Comparison of ENCODE assay signal across 1 cellular context in the genomic region with DNA sequence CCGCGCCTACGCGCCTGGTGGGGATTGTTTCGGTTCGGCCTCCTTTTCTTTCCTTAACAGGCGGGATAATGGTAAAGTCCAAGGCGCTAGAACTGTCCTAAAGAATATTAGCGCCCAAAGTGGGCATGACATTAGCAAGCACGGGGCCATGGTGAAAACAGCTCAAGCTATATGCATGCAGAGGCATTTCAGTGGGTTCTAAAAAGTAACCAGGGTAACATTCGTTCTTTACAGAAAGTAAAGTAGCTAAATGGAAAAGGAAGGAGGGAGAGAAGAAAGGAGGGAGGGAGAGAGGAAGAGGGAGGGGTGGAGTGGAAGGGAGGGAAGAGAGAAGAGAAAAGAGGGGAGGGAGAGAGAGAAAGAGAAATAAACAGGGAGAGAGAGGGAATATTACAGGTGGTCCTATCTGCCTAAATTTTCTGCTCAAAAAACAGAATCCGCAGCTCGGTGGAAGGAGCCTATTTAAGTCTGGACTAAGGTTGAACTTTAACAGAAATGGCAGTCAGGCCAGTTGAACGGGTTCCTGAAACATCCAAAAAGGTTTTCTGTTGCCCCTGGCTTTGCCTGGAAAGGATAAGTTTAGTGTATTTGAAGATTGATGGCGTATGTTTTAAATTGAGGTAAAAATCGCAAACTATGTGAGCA.
TF ChIP-seq lines count a peak whose summit lies in the region.

No MANE protein-coding gene starts in this region.

TF ChIP-seq in K562, 482 proteins besides CTCF, POLR2A, EP300 and RAD21:
- TF ChIP-seq ZKSCAN3 (CRISPR knock-in tag; IDR thresholded peaks at IDR 0.05) = no peak
- TF ChIP-seq, protein P1, sequence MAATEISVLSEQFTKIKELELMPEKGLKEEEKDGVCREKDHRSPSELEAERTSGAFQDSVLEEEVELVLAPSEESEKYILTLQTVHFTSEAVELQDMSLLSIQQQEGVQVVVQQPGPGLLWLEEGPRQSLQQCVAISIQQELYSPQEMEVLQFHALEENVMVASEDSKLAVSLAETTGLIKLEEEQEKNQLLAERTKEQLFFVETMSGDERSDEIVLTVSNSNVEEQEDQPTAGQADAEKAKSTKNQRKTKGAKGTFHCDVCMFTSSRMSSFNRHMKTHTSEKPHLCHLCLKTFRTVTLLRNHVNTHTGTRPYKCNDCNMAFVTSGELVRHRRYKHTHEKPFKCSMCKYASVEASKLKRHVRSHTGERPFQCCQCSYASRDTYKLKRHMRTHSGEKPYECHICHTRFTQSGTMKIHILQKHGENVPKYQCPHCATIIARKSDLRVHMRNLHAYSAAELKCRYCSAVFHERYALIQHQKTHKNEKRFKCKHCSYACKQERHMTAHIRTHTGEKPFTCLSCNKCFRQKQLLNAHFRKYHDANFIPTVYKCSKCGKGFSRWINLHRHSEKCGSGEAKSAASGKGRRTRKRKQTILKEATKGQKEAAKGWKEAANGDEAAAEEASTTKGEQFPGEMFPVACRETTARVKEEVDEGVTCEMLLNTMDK (IDR thresholded peaks at IDR 0.05; ENCODE audit: borderline replicate concordance, insufficient read depth, low read depth, low read length, poor library complexity, severe bottlenecking) = no peak
- TF ChIP-seq, protein P2, sequence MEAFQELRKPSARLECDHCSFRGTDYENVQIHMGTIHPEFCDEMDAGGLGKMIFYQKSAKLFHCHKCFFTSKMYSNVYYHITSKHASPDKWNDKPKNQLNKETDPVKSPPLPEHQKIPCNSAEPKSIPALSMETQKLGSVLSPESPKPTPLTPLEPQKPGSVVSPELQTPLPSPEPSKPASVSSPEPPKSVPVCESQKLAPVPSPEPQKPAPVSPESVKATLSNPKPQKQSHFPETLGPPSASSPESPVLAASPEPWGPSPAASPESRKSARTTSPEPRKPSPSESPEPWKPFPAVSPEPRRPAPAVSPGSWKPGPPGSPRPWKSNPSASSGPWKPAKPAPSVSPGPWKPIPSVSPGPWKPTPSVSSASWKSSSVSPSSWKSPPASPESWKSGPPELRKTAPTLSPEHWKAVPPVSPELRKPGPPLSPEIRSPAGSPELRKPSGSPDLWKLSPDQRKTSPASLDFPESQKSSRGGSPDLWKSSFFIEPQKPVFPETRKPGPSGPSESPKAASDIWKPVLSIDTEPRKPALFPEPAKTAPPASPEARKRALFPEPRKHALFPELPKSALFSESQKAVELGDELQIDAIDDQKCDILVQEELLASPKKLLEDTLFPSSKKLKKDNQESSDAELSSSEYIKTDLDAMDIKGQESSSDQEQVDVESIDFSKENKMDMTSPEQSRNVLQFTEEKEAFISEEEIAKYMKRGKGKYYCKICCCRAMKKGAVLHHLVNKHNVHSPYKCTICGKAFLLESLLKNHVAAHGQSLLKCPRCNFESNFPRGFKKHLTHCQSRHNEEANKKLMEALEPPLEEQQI (IDR thresholded peaks at IDR 0.05) = no peak
- no peak for TF ChIP-seq JUND (IDR thresholded peaks at IDR 0.05; ENCODE audit: borderline replicate concordance, low read depth, low read length)
- no peak for TF ChIP-seq JUND (tag; IDR thresholded peaks at IDR 0.05; ENCODE audit: borderline replicate concordance, low read depth, low read length)
- no peak for TF ChIP-seq POLR2AphosphoS2 (IDR thresholded peaks at IDR 0.05; ENCODE audit: low read length)
- no peak for TF ChIP-seq FOXA3 (CRISPR knock-in tag; conservative IDR thresholded peaks at IDR 0.05 in 1 of 2, IDR thresholded peaks at IDR 0.05 in 1 of 2)
- no peak for TF ChIP-seq ZNF174 (CRISPR knock-in tag; IDR thresholded peaks at IDR 0.05)
- no peak for TF ChIP-seq CHD1 (IDR thresholded peaks at IDR 0.05; ENCODE audit: low read length)
- TF ChIP-seq ZNF175 (CRISPR knock-in tag; IDR thresholded peaks at IDR 0.05; ENCODE audit: low read depth) = no peak
- no peak for TF ChIP-seq LARP7 (IDR thresholded peaks at IDR 0.05)
- TF ChIP-seq, protein P3, sequence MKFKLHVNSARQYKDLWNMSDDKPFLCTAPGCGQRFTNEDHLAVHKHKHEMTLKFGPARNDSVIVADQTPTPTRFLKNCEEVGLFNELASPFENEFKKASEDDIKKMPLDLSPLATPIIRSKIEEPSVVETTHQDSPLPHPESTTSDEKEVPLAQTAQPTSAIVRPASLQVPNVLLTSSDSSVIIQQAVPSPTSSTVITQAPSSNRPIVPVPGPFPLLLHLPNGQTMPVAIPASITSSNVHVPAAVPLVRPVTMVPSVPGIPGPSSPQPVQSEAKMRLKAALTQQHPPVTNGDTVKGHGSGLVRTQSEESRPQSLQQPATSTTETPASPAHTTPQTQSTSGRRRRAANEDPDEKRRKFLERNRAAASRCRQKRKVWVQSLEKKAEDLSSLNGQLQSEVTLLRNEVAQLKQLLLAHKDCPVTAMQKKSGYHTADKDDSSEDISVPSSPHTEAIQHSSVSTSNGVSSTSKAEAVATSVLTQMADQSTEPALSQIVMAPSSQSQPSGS (CRISPR knock-in tag; IDR thresholded peaks at IDR 0.05) = no peak
- TF ChIP-seq TCF7 (IDR thresholded peaks at IDR 0.05; ENCODE audit: borderline replicate concordance) = no peak
- TF ChIP-seq, protein P4, sequence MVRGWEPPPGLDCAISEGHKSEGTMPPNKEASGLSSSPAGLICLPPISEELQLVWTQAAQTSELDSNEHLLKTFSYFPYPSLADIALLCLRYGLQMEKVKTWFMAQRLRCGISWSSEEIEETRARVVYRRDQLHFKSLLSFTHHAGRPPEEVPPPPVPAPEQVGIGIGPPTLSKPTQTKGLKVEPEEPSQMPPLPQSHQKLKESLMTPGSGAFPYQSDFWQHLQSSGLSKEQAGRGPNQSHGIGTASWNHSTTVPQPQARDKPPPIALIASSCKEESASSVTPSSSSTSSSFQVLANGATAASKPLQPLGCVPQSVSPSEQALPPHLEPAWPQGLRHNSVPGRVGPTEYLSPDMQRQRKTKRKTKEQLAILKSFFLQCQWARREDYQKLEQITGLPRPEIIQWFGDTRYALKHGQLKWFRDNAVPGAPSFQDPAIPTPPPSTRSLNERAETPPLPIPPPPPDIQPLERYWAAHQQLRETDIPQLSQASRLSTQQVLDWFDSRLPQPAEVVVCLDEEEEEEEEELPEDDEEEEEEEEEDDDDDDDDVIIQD (CRISPR knock-in tag; IDR thresholded peaks at IDR 0.05) = no peak
- TF ChIP-seq ZNF324 (CRISPR knock-in tag; IDR thresholded peaks at IDR 0.05) = no peak
- TF ChIP-seq NELFE (IDR thresholded peaks at IDR 0.05; ENCODE audit: insufficient read depth, insufficient read length) = no peak
- TF ChIP-seq, protein P5, sequence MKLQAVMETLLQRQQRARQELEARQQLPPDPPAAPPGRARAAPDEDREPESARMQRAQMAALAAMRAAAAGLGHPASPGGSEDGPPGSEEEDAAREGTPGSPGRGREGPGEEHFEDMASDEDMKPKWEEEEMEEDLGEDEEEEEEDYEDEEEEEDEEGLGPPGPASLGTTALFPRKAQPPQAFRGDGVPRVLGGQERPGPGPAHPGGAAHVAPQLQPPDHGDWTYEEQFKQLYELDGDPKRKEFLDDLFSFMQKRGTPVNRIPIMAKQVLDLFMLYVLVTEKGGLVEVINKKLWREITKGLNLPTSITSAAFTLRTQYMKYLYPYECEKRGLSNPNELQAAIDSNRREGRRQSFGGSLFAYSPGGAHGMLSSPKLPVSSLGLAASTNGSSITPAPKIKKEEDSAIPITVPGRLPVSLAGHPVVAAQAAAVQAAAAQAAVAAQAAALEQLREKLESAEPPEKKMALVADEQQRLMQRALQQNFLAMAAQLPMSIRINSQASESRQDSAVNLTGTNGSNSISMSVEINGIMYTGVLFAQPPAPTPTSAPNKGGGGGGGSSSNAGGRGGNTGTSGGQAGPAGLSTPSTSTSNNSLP (IDR thresholded peaks at IDR 0.05; ENCODE audit: borderline replicate concordance, low read depth, low read length) = no peak
- TF ChIP-seq SPI1 (IDR thresholded peaks at IDR 0.05; ENCODE audit: borderline replicate concordance, low read depth, low read length) = no peak
